ENCODE assay signal across 8 cellular contexts in the genomic region with DNA sequence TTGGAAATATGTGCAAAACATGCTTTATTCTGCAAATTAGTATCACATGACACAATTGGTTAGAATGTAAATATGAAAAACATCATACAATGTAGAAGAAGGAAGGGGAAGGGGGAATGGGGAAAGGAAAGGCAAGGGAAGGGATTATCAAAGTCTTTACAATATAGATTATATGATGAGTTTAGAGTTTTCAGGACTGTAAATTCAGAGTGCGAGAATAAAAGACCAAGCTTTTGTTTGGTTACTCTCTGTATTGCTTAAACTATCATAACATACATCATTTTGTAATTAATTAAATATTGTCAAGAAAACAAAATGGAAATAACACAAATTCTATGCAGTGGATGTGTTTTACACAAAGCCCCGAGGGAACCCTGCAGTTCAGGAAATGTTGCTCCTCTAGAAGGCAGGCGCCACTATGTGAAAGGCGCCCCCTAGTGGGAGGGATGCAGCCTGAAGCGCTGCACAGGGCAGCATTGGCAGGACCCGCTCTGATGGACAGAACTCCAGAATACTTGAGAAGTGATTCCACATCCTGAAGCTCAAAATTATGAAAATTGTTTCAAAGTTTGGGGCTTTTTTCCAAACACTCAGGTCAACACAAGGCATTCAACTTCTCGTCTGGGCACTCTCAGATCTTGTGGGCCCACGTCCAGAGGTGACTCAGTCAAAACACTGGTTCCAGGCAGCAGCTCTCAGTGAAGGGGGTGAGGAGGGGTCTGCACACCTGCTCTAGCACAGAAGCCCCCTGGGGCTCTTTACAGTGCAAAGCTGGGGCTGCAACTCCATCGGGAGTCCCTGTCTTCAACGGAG. TPM values are rescaled to one million over a fixed set of nuclear protein-coding genes. Genes with fewer than 3 reads are reported as not detected.
A peak's percentile ranks its signal among the peaks of the same experiment; 100 is the strongest.
DNase-seq lines count a peak whose midpoint lies in the region; ATAC-seq and TF ChIP-seq lines count a peak whose summit lies in the region.

No MANE protein-coding gene starts in this region.

- H3K9me3 ChIP-seq in right lobe of liver = no peaks in the 10 kb centered on the region

- TF ChIP-seq POLR2A in right lobe of liver (IDR thresholded peaks at IDR 0.05) = no peak

- H3K4me3 ChIP-seq in choroid plexus epithelial cell (ENCODE audit: low read depth, low read length) (no peak overlapping the region), right lobe of liver (no peak overlapping the region)

- DNase-seq in NCI-H2171 treated with DMSO at 0.1 percent for 48 hours (lab: John Stamatoyannopoulos, UW) = peak; percentile 25
- DNase-seq in NCI-H2171 (lab: John Stamatoyannopoulos, UW) = no peak
- peak; percentile 62 for DNase-seq in NCI-H2196 (lab: John Stamatoyannopoulos, UW; ENCODE audit: unreplicated experiment)
- DNase-seq in activated CD4-positive, alpha-beta T cell treated with anti-CD3 and anti-CD28 coated beads for 4 hours = peak; percentile 65 to 72
- peak; percentile 79 for DNase-seq in choroid plexus epithelial cell (ENCODE audit: low read depth)
- DNase-seq in right lobe of liver = peak; percentile 80 to 82 (median 80)
- peak; percentile 48 to 65 (median 64) for DNase-seq in stimulated activated CD4-positive, alpha-beta T cell treated with anti-CD3 and anti-CD28 coated beads, TNF-alpha, amount 100 ng/mL, for 24 hours (ENCODE audit: low read depth in 3 of 3)

- H3K4me1 ChIP-seq in right lobe of liver = no peaks in the 10 kb centered on the region

- TF ChIP-seq CTCF in choroid plexus epithelial cell (conservative IDR thresholded peaks at IDR 0.05; ENCODE audit: low read depth, low read length) (peak; percentile 98), right lobe of liver (IDR thresholded peaks at IDR 0.05) (peak; percentile 73 to 98 (median 97))

- 20% methylated on average over 8 of the region's 10 CpGs for WGBS in right lobe of liver (ENCODE audit: insufficient coverage, low coverage, low lambda C conversion rate, missing lambda C conversion rate)

- H3K36me3 ChIP-seq in right lobe of liver = no peaks in the 10 kb centered on the region

- peak; percentile 76 for ATAC-seq in HG02763 (IDR thresholded peaks at IDR 0.05; ENCODE audit: unreplicated experiment)
- peak; percentile 96 to 99 (median 98) for ATAC-seq in right lobe of liver

- intact Hi-C loops in right lobe of liver (cut with DNase I) = no loop called here

- no peak overlapping the region for H3K27ac ChIP-seq in right lobe of liver

- H3K27me3 ChIP-seq in right lobe of liver = no peaks in the 10 kb centered on the region

RNA-seq across cellular contexts. Expression of a gene that starts 31.6 kb away (rescaled TPM):
- 10 to 100 TPM; 18.1 to 33.7 (median 30.8) TPM for total RNA-seq in right lobe of liver
